1 cellular context compared by ENCODE assay signal in the genomic region with DNA sequence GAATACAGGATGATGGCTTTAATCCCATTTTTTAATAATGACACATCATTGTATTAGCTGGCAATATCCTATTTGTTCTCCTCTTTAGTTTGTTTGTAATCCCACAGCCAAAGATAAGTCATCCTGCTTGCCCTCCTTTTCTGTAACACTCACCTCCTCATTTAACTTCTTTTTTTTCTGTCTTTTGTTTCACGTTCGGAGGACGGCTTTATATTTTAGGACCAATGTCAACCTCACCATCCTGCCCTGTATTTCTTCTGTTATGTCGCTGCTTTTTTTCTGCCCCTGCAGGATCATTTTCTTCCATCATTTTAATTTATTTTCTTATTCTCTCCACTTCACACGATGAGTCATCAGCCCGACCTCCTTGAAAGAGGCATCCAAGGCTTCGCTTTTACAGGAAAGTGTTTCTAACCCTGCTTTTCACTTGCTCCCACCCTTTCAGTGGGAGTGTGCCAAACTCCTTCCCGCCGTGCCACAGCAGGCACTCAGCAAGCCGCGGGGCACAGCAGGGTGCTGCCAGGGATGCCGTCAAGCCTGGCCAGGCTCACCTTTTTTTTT.
TF ChIP-seq lines count a peak whose summit lies in the region.

No MANE protein-coding gene starts in this region.

TF ChIP-seq in GM23338, 12 proteins besides CTCF, POLR2A, EP300 and RAD21 (continued from another document):
- TF ChIP-seq, protein P1, sequence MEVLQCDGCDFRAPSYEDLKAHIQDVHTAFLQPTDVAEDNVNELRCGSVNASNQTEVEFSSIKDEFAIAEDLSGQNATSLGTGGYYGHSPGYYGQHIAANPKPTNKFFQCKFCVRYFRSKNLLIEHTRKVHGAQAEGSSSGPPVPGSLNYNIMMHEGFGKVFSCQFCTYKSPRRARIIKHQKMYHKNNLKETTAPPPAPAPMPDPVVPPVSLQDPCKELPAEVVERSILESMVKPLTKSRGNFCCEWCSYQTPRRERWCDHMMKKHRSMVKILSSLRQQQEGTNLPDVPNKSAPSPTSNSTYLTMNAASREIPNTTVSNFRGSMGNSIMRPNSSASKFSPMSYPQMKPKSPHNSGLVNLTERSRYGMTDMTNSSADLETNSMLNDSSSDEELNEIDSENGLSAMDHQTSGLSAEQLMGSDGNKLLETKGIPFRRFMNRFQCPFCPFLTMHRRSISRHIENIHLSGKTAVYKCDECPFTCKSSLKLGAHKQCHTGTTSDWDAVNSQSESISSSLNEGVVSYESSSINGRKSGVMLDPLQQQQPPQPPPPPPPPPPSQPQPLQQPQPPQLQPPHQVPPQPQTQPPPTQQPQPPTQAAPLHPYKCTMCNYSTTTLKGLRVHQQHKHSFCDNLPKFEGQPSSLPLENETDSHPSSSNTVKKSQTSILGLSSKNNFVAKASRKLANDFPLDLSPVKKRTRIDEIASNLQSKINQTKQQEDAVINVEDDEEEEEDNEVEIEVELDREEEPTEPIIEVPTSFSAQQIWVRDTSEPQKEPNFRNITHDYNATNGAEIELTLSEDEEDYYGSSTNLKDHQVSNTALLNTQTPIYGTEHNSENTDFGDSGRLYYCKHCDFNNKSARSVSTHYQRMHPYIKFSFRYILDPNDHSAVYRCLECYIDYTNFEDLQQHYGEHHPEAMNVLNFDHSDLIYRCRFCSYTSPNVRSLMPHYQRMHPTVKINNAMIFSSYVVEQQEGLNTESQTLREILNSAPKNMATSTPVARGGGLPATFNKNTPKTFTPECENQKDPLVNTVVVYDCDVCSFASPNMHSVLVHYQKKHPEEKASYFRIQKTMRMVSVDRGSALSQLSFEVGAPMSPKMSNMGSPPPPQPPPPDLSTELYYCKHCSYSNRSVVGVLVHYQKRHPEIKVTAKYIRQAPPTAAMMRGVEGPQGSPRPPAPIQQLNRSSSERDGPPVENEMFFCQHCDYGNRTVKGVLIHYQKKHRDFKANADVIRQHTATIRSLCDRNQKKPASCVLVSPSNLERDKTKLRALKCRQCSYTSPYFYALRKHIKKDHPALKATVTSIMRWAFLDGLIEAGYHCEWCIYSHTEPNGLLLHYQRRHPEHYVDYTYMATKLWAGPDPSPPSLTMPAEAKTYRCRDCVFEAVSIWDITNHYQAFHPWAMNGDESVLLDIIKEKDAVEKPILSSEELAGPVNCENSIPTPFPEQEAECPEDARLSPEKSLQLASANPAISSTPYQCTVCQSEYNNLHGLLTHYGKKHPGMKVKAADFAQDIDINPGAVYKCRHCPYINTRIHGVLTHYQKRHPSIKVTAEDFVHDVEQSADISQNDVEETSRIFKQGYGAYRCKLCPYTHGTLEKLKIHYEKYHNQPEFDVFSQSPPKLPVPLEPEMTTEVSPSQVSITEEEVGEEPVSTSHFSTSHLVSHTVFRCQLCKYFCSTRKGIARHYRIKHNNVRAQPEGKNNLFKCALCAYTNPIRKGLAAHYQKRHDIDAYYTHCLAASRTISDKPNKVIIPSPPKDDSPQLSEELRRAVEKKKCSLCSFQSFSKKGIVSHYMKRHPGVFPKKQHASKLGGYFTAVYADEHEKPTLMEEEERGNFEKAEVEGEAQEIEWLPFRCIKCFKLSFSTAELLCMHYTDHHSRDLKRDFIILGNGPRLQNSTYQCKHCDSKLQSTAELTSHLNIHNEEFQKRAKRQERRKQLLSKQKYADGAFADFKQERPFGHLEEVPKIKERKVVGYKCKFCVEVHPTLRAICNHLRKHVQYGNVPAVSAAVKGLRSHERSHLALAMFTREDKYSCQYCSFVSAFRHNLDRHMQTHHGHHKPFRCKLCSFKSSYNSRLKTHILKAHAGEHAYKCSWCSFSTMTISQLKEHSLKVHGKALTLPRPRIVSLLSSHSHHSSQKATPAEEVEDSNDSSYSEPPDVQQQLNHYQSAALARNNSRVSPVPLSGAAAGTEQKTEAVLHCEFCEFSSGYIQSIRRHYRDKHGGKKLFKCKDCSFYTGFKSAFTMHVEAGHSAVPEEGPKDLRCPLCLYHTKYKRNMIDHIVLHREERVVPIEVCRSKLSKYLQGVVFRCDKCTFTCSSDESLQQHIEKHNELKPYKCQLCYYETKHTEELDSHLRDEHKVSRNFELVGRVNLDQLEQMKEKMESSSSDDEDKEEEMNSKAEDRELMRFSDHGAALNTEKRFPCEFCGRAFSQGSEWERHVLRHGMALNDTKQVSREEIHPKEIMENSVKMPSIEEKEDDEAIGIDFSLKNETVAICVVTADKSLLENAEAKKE (CRISPR knock-in tag; IDR thresholded peaks at IDR 0.05), result no peak
- TF ChIP-seq ZNF114 (CRISPR knock-in tag; IDR thresholded peaks at IDR 0.05) (no peak), EZH2phosphoT487 (IDR thresholded peaks at IDR 0.05; ENCODE audit: unreplicated experiment) (no peak), POLR2AphosphoS5 (IDR thresholded peaks at IDR 0.05; ENCODE audit: low read depth) (no peak)
- TF ChIP-seq, protein P2, sequence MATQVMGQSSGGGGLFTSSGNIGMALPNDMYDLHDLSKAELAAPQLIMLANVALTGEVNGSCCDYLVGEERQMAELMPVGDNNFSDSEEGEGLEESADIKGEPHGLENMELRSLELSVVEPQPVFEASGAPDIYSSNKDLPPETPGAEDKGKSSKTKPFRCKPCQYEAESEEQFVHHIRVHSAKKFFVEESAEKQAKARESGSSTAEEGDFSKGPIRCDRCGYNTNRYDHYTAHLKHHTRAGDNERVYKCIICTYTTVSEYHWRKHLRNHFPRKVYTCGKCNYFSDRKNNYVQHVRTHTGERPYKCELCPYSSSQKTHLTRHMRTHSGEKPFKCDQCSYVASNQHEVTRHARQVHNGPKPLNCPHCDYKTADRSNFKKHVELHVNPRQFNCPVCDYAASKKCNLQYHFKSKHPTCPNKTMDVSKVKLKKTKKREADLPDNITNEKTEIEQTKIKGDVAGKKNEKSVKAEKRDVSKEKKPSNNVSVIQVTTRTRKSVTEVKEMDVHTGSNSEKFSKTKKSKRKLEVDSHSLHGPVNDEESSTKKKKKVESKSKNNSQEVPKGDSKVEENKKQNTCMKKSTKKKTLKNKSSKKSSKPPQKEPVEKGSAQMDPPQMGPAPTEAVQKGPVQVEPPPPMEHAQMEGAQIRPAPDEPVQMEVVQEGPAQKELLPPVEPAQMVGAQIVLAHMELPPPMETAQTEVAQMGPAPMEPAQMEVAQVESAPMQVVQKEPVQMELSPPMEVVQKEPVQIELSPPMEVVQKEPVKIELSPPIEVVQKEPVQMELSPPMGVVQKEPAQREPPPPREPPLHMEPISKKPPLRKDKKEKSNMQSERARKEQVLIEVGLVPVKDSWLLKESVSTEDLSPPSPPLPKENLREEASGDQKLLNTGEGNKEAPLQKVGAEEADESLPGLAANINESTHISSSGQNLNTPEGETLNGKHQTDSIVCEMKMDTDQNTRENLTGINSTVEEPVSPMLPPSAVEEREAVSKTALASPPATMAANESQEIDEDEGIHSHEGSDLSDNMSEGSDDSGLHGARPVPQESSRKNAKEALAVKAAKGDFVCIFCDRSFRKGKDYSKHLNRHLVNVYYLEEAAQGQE (IDR thresholded peaks at IDR 0.05; ENCODE audit: unreplicated experiment), result no peak
TF ChIP-seq in GM23338: peak in this region for 0.
